ENCODE assay signal across 9 cellular contexts in genomic region chr4:93897559-93897958, GRCh38.
A peak's percentile ranks its signal among the peaks of the same experiment; 100 is the strongest.
DNase-seq lines count a peak whose midpoint lies in the region; ATAC-seq, FAIRE-seq and TF ChIP-seq lines count a peak whose summit lies in the region.
"Had no signal": no experiment of that assay in that cellular context is flagged by ENCODE, and none has a peak within 500 bp of the region (broad histone marks: within the 10 kb centered on the region; RNA-seq: fewer than 3 reads in every experiment).

No MANE protein-coding gene starts in this region.

- H3K27ac ChIP-seq in A549 = no peak overlapping the region
- H3K27ac ChIP-seq: ascending aorta had no signal

- no peaks in the 10 kb centered on the region for H3K9me3 ChIP-seq in A549
- H3K9me3 ChIP-seq: ascending aorta had no signal

- H3K9me3 Mint-ChIP-seq in endothelial cell (ENCODE audit: unreplicated experiment) = no peaks in the 10 kb centered on the region
- H3K9me3 Mint-ChIP-seq in activated CD4-positive, alpha-beta T cell treated with anti-CD3 and anti-CD28 coated beads, Interleukin-2, amount 10 ng/mL, durations not matched to agents 24 days and 14 days = no peaks in the 10 kb centered on the region
- H3K9me3 Mint-ChIP-seq in activated naive CD4-positive, alpha-beta T cell treated with anti-CD3 and anti-CD28 coated beads, Interleukin-2, amount 10 ng/mL, durations not matched to agents 7 days and 5 days = no peaks in the 10 kb centered on the region

- H3K4me3 ChIP-seq in A549 (no peak overlapping the region), NB4 (ENCODE audit: low read depth, low read length) (no peak overlapping the region)
- H3K4me3 ChIP-seq: ascending aorta had no signal

- H3K4me2 ChIP-seq in A549 = no peak overlapping the region

- no peaks in the 10 kb centered on the region for H3K36me3 Mint-ChIP-seq in endothelial cell (ENCODE audit: low read depth, unreplicated experiment)
- no peaks in the 10 kb centered on the region for H3K36me3 Mint-ChIP-seq in activated CD4-positive, alpha-beta T cell treated with anti-CD3 and anti-CD28 coated beads, Interleukin-2, amount 10 ng/mL, durations not matched to agents 24 days and 14 days (ENCODE audit: low read depth)
- H3K36me3 Mint-ChIP-seq in activated naive CD4-positive, alpha-beta T cell treated with anti-CD3 and anti-CD28 coated beads, Interleukin-2, amount 10 ng/mL, durations not matched to agents 7 days and 5 days = no peaks in the 10 kb centered on the region

- DNase-seq in A549 (ENCODE audit: low read depth in 1 of 2, low spot score in 1 of 2) (peak; percentile 7), NB4 (ENCODE audit: low read depth) (peak; percentile 15), endothelial cell (ENCODE audit: low spot score) (no peak)
- no peak for DNase-seq in activated CD4-positive, alpha-beta T cell treated with anti-CD3 and anti-CD28 coated beads, Interleukin-2, amount 10 ng/mL, durations not matched to agents 24 days and 14 days
- no peak for DNase-seq in activated effector memory CD4-positive, alpha-beta T cell treated with anti-CD3 and anti-CD28 coated beads, Interleukin-2, amount 50 U/mL, for 16 hours
- no peak for DNase-seq in activated naive CD4-positive, alpha-beta T cell treated with anti-CD3 and anti-CD28 coated beads, Interleukin-2, amount 10 ng/mL, durations not matched to agents 7 days and 5 days

- peaks cover 9% of the 10 kb centered on the region for H3K4me1 Mint-ChIP-seq in endothelial cell (ENCODE audit: unreplicated experiment)
- no peaks in the 10 kb centered on the region for H3K4me1 Mint-ChIP-seq in activated CD4-positive, alpha-beta T cell treated with anti-CD3 and anti-CD28 coated beads, Interleukin-2, amount 10 ng/mL, durations not matched to agents 24 days and 14 days
- H3K4me1 Mint-ChIP-seq in activated naive CD4-positive, alpha-beta T cell treated with anti-CD3 and anti-CD28 coated beads, Interleukin-2, amount 10 ng/mL, durations not matched to agents 7 days and 5 days = no peaks in the 10 kb centered on the region

- H3K27ac Mint-ChIP-seq in endothelial cell (ENCODE audit: unreplicated experiment) = no peak overlapping the region
- H3K27ac Mint-ChIP-seq in activated CD4-positive, alpha-beta T cell treated with anti-CD3 and anti-CD28 coated beads, Interleukin-2, amount 10 ng/mL, durations not matched to agents 24 days and 14 days = no peak overlapping the region
- H3K27ac Mint-ChIP-seq in activated naive CD4-positive, alpha-beta T cell treated with anti-CD3 and anti-CD28 coated beads, Interleukin-2, amount 10 ng/mL, durations not matched to agents 7 days and 5 days = no peak overlapping the region

- CTCF ChIA-PET in A549 (lab: Yijun Ruan, JAX) = interaction anchor here (0.6 kb wide), 1 partner anchor 1875 kb away, joined by 3 read pairs; no protein-coding TSS in a partner anchor
- CTCF ChIA-PET in activated naive CD4-positive, alpha-beta T cell treated with anti-CD3 and anti-CD28 coated beads, Interleukin-2, amount 10 ng/mL, durations not matched to agents 7 days and 5 days (lab: Charles Lee) = no interaction called here

- peak; percentile 29; the same call in 2 of the 3 replicates for TF ChIP-seq CTCF in A549 (IDR thresholded peaks at IDR 0.05)
- peak; percentile 7 for TF ChIP-seq CTCF in NB4 (IDR thresholded peaks at IDR 0.05; ENCODE audit: low read depth, low read length)
- TF ChIP-seq CTCF in endothelial cell (IDR thresholded peaks at IDR 0.05; ENCODE audit: unreplicated experiment) = peak; percentile 32

- intact Hi-C loops in activated CD4-positive, alpha-beta T cell treated with anti-CD3 and anti-CD28 coated beads, Interleukin-2, amount 10 ng/mL, durations not matched to agents 24 days and 14 days (cut with micrococcal nuclease) = no loop called here

- no peak overlapping the region for H3K4me3 Mint-ChIP-seq in endothelial cell (ENCODE audit: unreplicated experiment)
- H3K4me3 Mint-ChIP-seq in activated CD4-positive, alpha-beta T cell treated with anti-CD3 and anti-CD28 coated beads, Interleukin-2, amount 10 ng/mL, durations not matched to agents 24 days and 14 days = no peak overlapping the region
- no peak overlapping the region for H3K4me3 Mint-ChIP-seq in activated naive CD4-positive, alpha-beta T cell treated with anti-CD3 and anti-CD28 coated beads, Interleukin-2, amount 10 ng/mL, durations not matched to agents 7 days and 5 days

- H3K4me1 ChIP-seq in A549 = no peaks in the 10 kb centered on the region
- H3K4me1 ChIP-seq: ascending aorta had no signal

- TF ChIP-seq EP300 in A549 (IDR thresholded peaks at IDR 0.05) = no peak

- ATAC-seq in A549 = peak; percentile 64 to 69; a peak in 5 of 6 replicates
- peak; percentile 68 for ATAC-seq in GM19324 (IDR thresholded peaks at IDR 0.05; ENCODE audit: low FRiP score, unreplicated experiment)
- no peak for ATAC-seq in HG03439 (IDR thresholded peaks at IDR 0.05; ENCODE audit: unreplicated experiment)

- TF ChIP-seq POLR2A in A549 (IDR thresholded peaks at IDR 0.05; ENCODE audit: low read length) (no peak), NB4 (IDR thresholded peaks at IDR 0.05; ENCODE audit: extremely low read depth, insufficient read length) (no peak)

- no peaks in the 10 kb centered on the region for H3K27me3 Mint-ChIP-seq in endothelial cell (ENCODE audit: unreplicated experiment)
- no peaks in the 10 kb centered on the region for H3K27me3 Mint-ChIP-seq in activated CD4-positive, alpha-beta T cell treated with anti-CD3 and anti-CD28 coated beads, Interleukin-2, amount 10 ng/mL, durations not matched to agents 24 days and 14 days
- H3K27me3 Mint-ChIP-seq in activated naive CD4-positive, alpha-beta T cell treated with anti-CD3 and anti-CD28 coated beads, Interleukin-2, amount 10 ng/mL, durations not matched to agents 7 days and 5 days = no peaks in the 10 kb centered on the region

- no peak for FAIRE-seq in A549 (lab: Jason Lieb, UNC)

- POLR2A ChIA-PET in A549 (lab: Yijun Ruan, JAX) = no interaction called here

- 0% methylated on average over 1 of the region's 1 CpG for WGBS in A549 (ENCODE audit: missing lambda C conversion rate)

- no peak for TF ChIP-seq RAD21 in A549 (conservative IDR thresholded peaks at IDR 0.05 in 1 of 2, IDR thresholded peaks at IDR 0.05 in 1 of 2)

TF ChIP-seq in A549, 52 proteins besides CTCF, POLR2A, EP300 and RAD21:
- TF ChIP-seq POLR2AphosphoS2 (conservative IDR thresholded peaks at IDR 0.05; ENCODE audit: low read length) = no peak
- TF ChIP-seq HEYL (CRISPR knock-in tag; IDR thresholded peaks at IDR 0.05) = no peak
- TF ChIP-seq SMC3 (IDR thresholded peaks at IDR 0.05) = 0 out of 3 replicates have a peak, but pooled peaks have one; percentile 20

Comparison
In these comparisons a context has a peak if more than half of its experiments do, and no peak if none do; other contexts are left out.
1. DNase-seq: peak in A549 (2 of 2) and NB4 (single experiment); none in endothelial cell (single experiment), activated CD4-positive, alpha-beta T cell treated with anti-CD3 and anti-CD28 coated beads, Interleukin-2, amount 10 ng/mL, durations not matched to agents 24 days and 14 days (single experiment), activated effector memory CD4-positive, alpha-beta T cell treated with anti-CD3 and anti-CD28 coated beads, Interleukin-2, amount 50 U/mL, for 16 hours (single experiment) and activated naive CD4-positive, alpha-beta T cell treated with anti-CD3 and anti-CD28 coated beads, Interleukin-2, amount 10 ng/mL, durations not matched to agents 7 days and 5 days (single experiment).
2. Peak in every context shown above with its lines, with median percentiles within 50 percentile points of each other: CTCF ChIP-seq.